In the genomic region with DNA sequence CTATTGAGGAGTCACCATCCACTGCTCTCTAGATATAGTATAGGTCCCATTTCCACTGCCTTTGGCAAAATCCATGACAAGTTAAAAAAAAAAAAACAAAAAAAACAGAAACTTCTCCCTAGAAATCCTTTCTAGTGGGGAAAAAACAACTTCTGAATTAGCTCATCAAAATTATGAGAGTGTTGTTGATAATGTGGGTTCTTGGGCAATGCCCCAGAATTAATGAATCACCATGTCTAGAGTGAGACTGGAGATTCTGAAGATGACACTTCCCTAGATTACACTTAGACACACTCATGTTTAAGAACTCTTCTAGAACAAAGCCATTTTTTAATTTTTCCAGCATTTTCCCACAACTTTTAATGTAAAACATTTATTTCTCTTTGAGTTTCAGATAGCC, we compare ENCODE assay signal across 23 cellular contexts.
DNase-seq lines count a peak whose midpoint lies in the region; ATAC-seq and TF ChIP-seq lines count a peak whose summit lies in the region.
"Had no signal": no experiment of that assay in that cellular context is flagged by ENCODE, and none has a peak within 500 bp of the region (broad histone marks: within the 10 kb centered on the region; RNA-seq: fewer than 3 reads in every experiment).

No MANE protein-coding gene starts in this region.

- H3K27me3 ChIP-seq in breast epithelium (no peaks in the 10 kb centered on the region), mammary epithelial cell (ENCODE audit: insufficient read depth, low read length) (no peaks in the 10 kb centered on the region), MG63 (no peaks in the 10 kb centered on the region)

- TF ChIP-seq CTCF in MCF 10A (IDR thresholded peaks at IDR 0.05; ENCODE audit: unreplicated experiment), result no peak
- TF ChIP-seq CTCF in breast epithelium (IDR thresholded peaks at IDR 0.05), result no peak
- TF ChIP-seq CTCF in mammary epithelial cell (conservative IDR thresholded peaks at IDR 0.05 in 1 of 2, IDR thresholded peaks at IDR 0.05 in 1 of 2; ENCODE audit: extremely low read depth in 1 of 2, insufficient read depth in 1 of 2, low read depth in 1 of 2, low read length in 2 of 2), result no peak

- DNase-seq in MCF 10A (ENCODE audit: unreplicated experiment), result peak; percentile 37
- no peak for DNase-seq in breast epithelium (ENCODE audit: low spot score in 2 of 2)
- DNase-seq in mammary epithelial cell, result peak; percentile 69
- DNase-seq in glomerular visceral epithelial cell (ENCODE audit: extremely low spot score), result peak; percentile 18
- DNase-seq in COR-L47 (lab: John Stamatoyannopoulos, UW), result no peak
- DNase-seq in MG63, result no peak
- no peak for DNase-seq in foreskin melanocyte
- DNase-seq in activated naive CD4-positive, alpha-beta T cell treated with anti-CD3 and anti-CD28 coated beads, Interleukin-2, amount 50 U/mL, for 72 hours (ENCODE audit: low spot score in 2 of 2), result no peak
- DNase-seq: 8988T, GM23248, H9, HFFc6, IMR-90, NCI-H1092, NCI-H1436, NCI-H1930, NCI-H510A, PC-9, SIG-M5, SK-N-SH had no signal

- in situ Hi-C loops in mammary epithelial cell (cut with MboI; ENCODE audit: low sequenced_read_pairs in 2 of 2), result no loop called here

- H3K4me1 Mint-ChIP-seq in MCF 10A (ENCODE audit: insufficient read depth, unreplicated experiment), result peaks cover 5% of the 10 kb centered on the region
- H3K4me1 Mint-ChIP-seq: CD14-positive monocyte, H9 had no signal

- H3K4me3 ChIP-seq in breast epithelium (no peak overlapping the region), mammary epithelial cell (replicated peaks in 1 of 3; ENCODE audit: insufficient read depth in 1 of 3, low read depth in 2 of 3, low read length in 3 of 3) (no peak overlapping the region), MG63 (no peak overlapping the region)
- H3K4me3 ChIP-seq: GM23248, PC-9 had no signal

- peaks cover 11% of the 10 kb centered on the region for H3K9me3 Mint-ChIP-seq in MCF 10A (ENCODE audit: unreplicated experiment)
- peaks cover 11 to 12% of the 10 kb centered on the region in 2 donors for H3K9me3 Mint-ChIP-seq in activated naive CD4-positive, alpha-beta T cell treated with anti-CD3 and anti-CD28 coated beads, Interleukin-2, amount 50 U/mL, for 72 hours
- H3K9me3 Mint-ChIP-seq: H9 had no signal

- POLR2A ChIA-PET in MCF 10A (lab: Yijun Ruan, JAX), result interaction anchor here (0.6 to 1.4 kb wide), 2 partner anchors 10 to 37 kb away, joined by 3 read pairs; no protein-coding TSS in a partner anchor

- H3K4me3 Mint-ChIP-seq in MCF 10A (ENCODE audit: unreplicated experiment), result no peak overlapping the region
- H3K4me3 Mint-ChIP-seq: CD14-positive monocyte, H9, HFFc6 had no signal

- H3K4me2 ChIP-seq in mammary epithelial cell (ENCODE audit: insufficient read depth, low read depth, low read length), result no peak overlapping the region
- H3K4me2 ChIP-seq: KMS-11, PC-9, SK-N-SH had no signal

- H3K36me3 ChIP-seq in breast epithelium, result no peaks in the 10 kb centered on the region
- no peaks in the 10 kb centered on the region for H3K36me3 ChIP-seq in mammary epithelial cell (ENCODE audit: insufficient read depth, low read length)
- H3K36me3 ChIP-seq in MG63, result no peaks in the 10 kb centered on the region

- intact Hi-C loops in MCF 10A (cut with micrococcal nuclease), result no loop called here
- intact Hi-C loops in breast epithelium (cut with DNase I; ENCODE audit: low total_unique reads), result no loop called here
- intact Hi-C loops in mammary epithelial cell (cut with micrococcal nuclease), result no loop called here

- no peak for ATAC-seq in activated naive CD4-positive, alpha-beta T cell treated with anti-CD3 and anti-CD28 coated beads, Interleukin-2, amount 50 U/mL, for 72 hours

- no peaks in the 10 kb centered on the region for H3K4me1 ChIP-seq in breast epithelium
- H3K4me1 ChIP-seq in mammary epithelial cell (ENCODE audit: insufficient read depth, low read length), result no peaks in the 10 kb centered on the region

- no peak for TF ChIP-seq POLR2A in breast epithelium (IDR thresholded peaks at IDR 0.05)

- no peaks in the 10 kb centered on the region for H3K79me2 ChIP-seq in mammary epithelial cell (ENCODE audit: insufficient read depth, low read length)

- H2AFZ ChIP-seq in mammary epithelial cell (ENCODE audit: low read depth, low read length), result no peak overlapping the region
- H2AFZ ChIP-seq: GM23248, PC-9 had no signal

- dilution Hi-C loops in mammary epithelial cell (cut with HindIII; ENCODE audit: low sequenced_read_pairs), result no loop called here

- H3K9me3 ChIP-seq in breast epithelium, result no peaks in the 10 kb centered on the region
- H3K9me3 ChIP-seq in mammary epithelial cell (replicated peaks; ENCODE audit: insufficient read depth, low read length), result no peaks in the 10 kb centered on the region
- no peaks in the 10 kb centered on the region for H3K9me3 ChIP-seq in MG63
- H3K9me3 ChIP-seq: SK-N-SH had no signal

- H3K36me3 Mint-ChIP-seq in MCF 10A (ENCODE audit: insufficient read depth, unreplicated experiment), result no peaks in the 10 kb centered on the region
- peaks cover 0 to 5% of the 10 kb centered on the region in 2 donors for H3K36me3 Mint-ChIP-seq in activated naive CD4-positive, alpha-beta T cell treated with anti-CD3 and anti-CD28 coated beads, Interleukin-2, amount 50 U/mL, for 72 hours
- H3K36me3 Mint-ChIP-seq: CD14-positive monocyte had no signal

- BruUV-seq in MCF 10A (replicated peaks; lab: Mats Ljungman, UMichigan) (no TSS peak), mammary epithelial cell (replicated peaks; lab: Mats Ljungman, UMichigan) (no TSS peak)

- H4K20me1 ChIP-seq in mammary epithelial cell (ENCODE audit: insufficient read depth, low read length), result no peaks in the 10 kb centered on the region

- no peaks in the 10 kb centered on the region for H3K27me3 Mint-ChIP-seq in MCF 10A (ENCODE audit: insufficient read depth, unreplicated experiment)

- CTCF ChIA-PET in MCF 10A (lab: Yijun Ruan, JAX), result interaction anchor here (0.6 to 0.8 kb wide), 2 partner anchors 28 to 471 kb away, joined by 3 read pairs; no protein-coding TSS in a partner anchor
- CTCF ChIA-PET in mammary epithelial cell (lab: Charles Lee; ENCODE audit: low non-redundant PET), result interaction anchor here (0.6 kb wide), 1 partner anchor 65 kb away, joined by 3 read pairs; no protein-coding TSS in a partner anchor

- H3K27ac Mint-ChIP-seq in MCF 10A (ENCODE audit: low read depth, unreplicated experiment), result no peak overlapping the region
- no peak overlapping the region for H3K27ac Mint-ChIP-seq in activated naive CD4-positive, alpha-beta T cell treated with anti-CD3 and anti-CD28 coated beads, Interleukin-2, amount 50 U/mL, for 72 hours
- H3K27ac Mint-ChIP-seq: CD14-positive monocyte, H9, HFFc6 had no signal

- H3K27ac ChIP-seq in breast epithelium (no peak overlapping the region), mammary epithelial cell (ENCODE audit: insufficient read depth, low read depth, low read length) (no peak overlapping the region)
- H3K27ac ChIP-seq: GM23248, HL-60, KMS-11, PC-9 had no signal

- no peak overlapping the region for H3K9ac ChIP-seq in mammary epithelial cell (ENCODE audit: insufficient read depth, low read length)
- H3K9ac ChIP-seq: GM23248, KMS-11, SK-N-SH had no signal

Comparison
In these comparisons a context has a peak if more than half of its experiments do, and no peak if none do; other contexts are left out.
1. DNase-seq: peak in MCF 10A (single experiment), mammary epithelial cell (single experiment) and glomerular visceral epithelial cell (single experiment); none in breast epithelium (0 of 2), COR-L47 (single experiment), MG63 (single experiment), foreskin melanocyte (single experiment) and activated naive CD4-positive, alpha-beta T cell treated with anti-CD3 and anti-CD28 coated beads, Interleukin-2, amount 50 U/mL, for 72 hours (0 of 2).